ENCODE assay signal across 8 cellular contexts in genomic region chr3:152267319-152267689, GRCh38. TPM values are rescaled to one million over a fixed set of nuclear protein-coding genes. Genes with fewer than 3 reads are reported as not detected.
DNase-seq lines count a peak whose midpoint lies in the region; ATAC-seq and TF ChIP-seq lines count a peak whose summit lies in the region.

No MANE protein-coding gene starts in this region.

- ATAC-seq in CD8-positive, alpha-beta T cell: no peak
- no peak for ATAC-seq in HG02642 (IDR thresholded peaks at IDR 0.05; ENCODE audit: poor library complexity, unreplicated experiment)

- TF ChIP-seq POLR2A in NB4 (IDR thresholded peaks at IDR 0.05; ENCODE audit: extremely low read depth, insufficient read length): no peak
- no peak for TF ChIP-seq POLR2A in ovary (IDR thresholded peaks at IDR 0.05)
- TF ChIP-seq POLR2A in lower leg skin (IDR thresholded peaks at IDR 0.05): no peak

- CTCF ChIA-PET in CD8-positive, alpha-beta T cell (lab: Charles Lee): interaction anchor here (1.0 to 2.0 kb wide), 7 partner anchors 8 to 205 kb away, joined by 3 to 8 read pairs (median 3); no protein-coding TSS in a partner anchor

- H3K4me1 Mint-ChIP-seq in CD8-positive, alpha-beta T cell (ENCODE audit: low read depth): peaks cover 57% of the 10 kb centered on the region
- H3K4me1 Mint-ChIP-seq in dendritic cell treated with granulocyte-macrophage colony-stimulating factor and Interleukin-4, amounts not matched to agents 40 ng/mL and 50 ng/mL, for 4 days (ENCODE audit: low read depth): peaks cover 47% of the 10 kb centered on the region

- TF ChIP-seq EP300 in ovary (IDR thresholded peaks at IDR 0.05): no peak

- peak overlapping the region; percentile 94 for H3K4me3 ChIP-seq in CD8-positive, alpha-beta T cell (ENCODE audit: low read depth, low read length)
- H3K4me3 ChIP-seq in NB4 (ENCODE audit: low read depth, low read length) (peak overlapping the region; percentile 94), ovary (peak overlapping the region; percentile 84), lower leg skin (ENCODE audit: low read depth, poor library complexity, severe bottlenecking) (no peak overlapping the region), BE2C (ENCODE audit: low read depth, low read length) (no peak overlapping the region)

- POLR2A ChIA-PET in CD8-positive, alpha-beta T cell (lab: Charles Lee): interaction anchor here (1.3 to 4.3 kb wide), 6 partner anchors 10 to 68 kb away, joined by 4 to 108 read pairs (median 39); no protein-coding TSS in a partner anchor

- H3K4me3 Mint-ChIP-seq in CD8-positive, alpha-beta T cell: peak overlapping the region; percentile 96
- peak overlapping the region; percentile 96 for H3K4me3 Mint-ChIP-seq in dendritic cell treated with granulocyte-macrophage colony-stimulating factor and Interleukin-4, amounts not matched to agents 40 ng/mL and 50 ng/mL, for 4 days

- peaks cover 36% of the 10 kb centered on the region for H3K36me3 Mint-ChIP-seq in CD8-positive, alpha-beta T cell
- peaks cover 44% of the 10 kb centered on the region for H3K36me3 Mint-ChIP-seq in dendritic cell treated with granulocyte-macrophage colony-stimulating factor and Interleukin-4, amounts not matched to agents 40 ng/mL and 50 ng/mL, for 4 days (ENCODE audit: low read depth)

- H3K27ac Mint-ChIP-seq in CD8-positive, alpha-beta T cell: peak overlapping the region; percentile 95
- peak overlapping the region; percentile 97 for H3K27ac Mint-ChIP-seq in dendritic cell treated with granulocyte-macrophage colony-stimulating factor and Interleukin-4, amounts not matched to agents 40 ng/mL and 50 ng/mL, for 4 days

- H3K27me3 ChIP-seq in CD8-positive, alpha-beta T cell (ENCODE audit: insufficient read depth, low read length): no peaks in the 10 kb centered on the region
- H3K27me3 ChIP-seq in ovary (no peaks in the 10 kb centered on the region), BE2C (no peaks in the 10 kb centered on the region)

- H3K4me1 ChIP-seq in CD8-positive, alpha-beta T cell (ENCODE audit: insufficient read depth, low read length): peaks cover 48% of the 10 kb centered on the region
- peaks cover 5% of the 10 kb centered on the region for H3K4me1 ChIP-seq in ovary (ENCODE audit: insufficient read depth)
- peaks cover 5% of the 10 kb centered on the region for H3K4me1 ChIP-seq in BE2C

- TF ChIP-seq CTCF in CD8-positive, alpha-beta T cell (IDR thresholded peaks at IDR 0.05): no peak
- TF ChIP-seq CTCF in NB4 (IDR thresholded peaks at IDR 0.05; ENCODE audit: low read depth, low read length): no peak
- no peak for TF ChIP-seq CTCF in ovary (IDR thresholded peaks at IDR 0.05)
- no peak for TF ChIP-seq CTCF in lower leg skin (IDR thresholded peaks at IDR 0.05)
- TF ChIP-seq CTCF in BE2C (IDR thresholded peaks at IDR 0.05; ENCODE audit: low read depth, low read length): no peak

- DNase-seq in CD8-positive, alpha-beta T cell: no peak
- peak; percentile 35 for DNase-seq in NB4 (ENCODE audit: low read depth)
- no peak for DNase-seq in ovary
- DNase-seq in lower leg skin (ENCODE audit: low spot score in 2 of 2): no peak
- DNase-seq in GDM1 (lab: John Stamatoyannopoulos, UW): no peak
- no peak for DNase-seq in BE2C

- H3K27ac ChIP-seq in CD8-positive, alpha-beta T cell (ENCODE audit: low read depth, low read length): peak overlapping the region; percentile 96
- H3K27ac ChIP-seq in ovary: peak overlapping the region; percentile 95 to 97

- no peaks in the 10 kb centered on the region for H3K36me3 ChIP-seq in CD8-positive, alpha-beta T cell (ENCODE audit: insufficient read depth, low read length)
- H3K36me3 ChIP-seq in ovary (no peaks in the 10 kb centered on the region), BE2C (0 out of 2 replicates have a peak, but pooled peaks cover 3% of the 10 kb centered on the region)

- H3K9me3 Mint-ChIP-seq in CD8-positive, alpha-beta T cell: no peaks in the 10 kb centered on the region
- H3K9me3 Mint-ChIP-seq in dendritic cell treated with granulocyte-macrophage colony-stimulating factor and Interleukin-4, amounts not matched to agents 40 ng/mL and 50 ng/mL, for 4 days: no peaks in the 10 kb centered on the region

- H3K27me3 Mint-ChIP-seq in CD8-positive, alpha-beta T cell (ENCODE audit: low read depth): no peaks in the 10 kb centered on the region
- H3K27me3 Mint-ChIP-seq in dendritic cell treated with granulocyte-macrophage colony-stimulating factor and Interleukin-4, amounts not matched to agents 40 ng/mL and 50 ng/mL, for 4 days: no peaks in the 10 kb centered on the region

- 61 to 73% (median 72%) methylated on average over 5 of the region's 5 CpGs for WGBS in ovary, 3 donors
- 34 to 44% methylated on average over 5 of the region's 5 CpGs for WGBS in lower leg skin, 2 donors

- intact Hi-C loops in CD8-positive, alpha-beta T cell (cut with DNase I, micrococcal nuclease): loop anchor here (5.0 kb wide), 2 partner anchors 35 to 65 kb away; no protein-coding TSS in a partner anchor
- intact Hi-C loops in dendritic cell treated with granulocyte-macrophage colony-stimulating factor and Interleukin-4, amounts not matched to agents 40 ng/mL and 50 ng/mL, for 4 days (cut with micrococcal nuclease): no loop called here
- intact Hi-C loops in ovary (cut with DNase I) (loop anchor here in 1 of 4 donors (10.0 kb wide), 1 partner anchor 177 kb away; no protein-coding TSS in a partner anchor), lower leg skin (cut with DNase I; ENCODE audit: low total_unique reads) (no loop called here)

- no peaks in the 10 kb centered on the region for H3K9me3 ChIP-seq in CD8-positive, alpha-beta T cell (ENCODE audit: low read length)
- H3K9me3 ChIP-seq in ovary: no peaks in the 10 kb centered on the region
- H3K9me3 ChIP-seq in BE2C: no peaks in the 10 kb centered on the region

RNA-seq across cellular contexts. Expression of gene MBNL1, which starts 1.4 kb away (rescaled TPM):
- 100 to 1,000 TPM; 515 to 529 TPM for total RNA-seq in CD8-positive, alpha-beta T cell
- total RNA-seq in ovary (100 to 1,000 TPM; 117 to 152 (median 127) TPM), lower leg skin (100 to 1,000 TPM; 152 to 286 (median 228) TPM)
- 10 to 100 TPM; 39.7 to 66.1 TPM for polyA plus RNA-seq in ovary
- 41.6 TPM for polyA plus RNA-seq in BE2C (2012; ENCODE audit: insufficient read depth, insufficient read length, low read depth)

Comparison
In these comparisons a context has a peak if more than half of its experiments do, and no peak if none do; other contexts are left out.
1. H3K4me3 ChIP-seq: peak in CD8-positive, alpha-beta T cell (single experiment), NB4 (single experiment) and ovary (single experiment); none in lower leg skin (single experiment) and BE2C (single experiment).
2. intact Hi-C loops: an anchor here in CD8-positive, alpha-beta T cell (5.0 kb wide); none called in dendritic cell treated with granulocyte-macrophage colony-stimulating factor and Interleukin-4, amounts not matched to agents 40 ng/mL and 50 ng/mL, for 4 days and lower leg skin.